Comparison of ENCODE assay signal across 10 cellular contexts in the genomic region with DNA sequence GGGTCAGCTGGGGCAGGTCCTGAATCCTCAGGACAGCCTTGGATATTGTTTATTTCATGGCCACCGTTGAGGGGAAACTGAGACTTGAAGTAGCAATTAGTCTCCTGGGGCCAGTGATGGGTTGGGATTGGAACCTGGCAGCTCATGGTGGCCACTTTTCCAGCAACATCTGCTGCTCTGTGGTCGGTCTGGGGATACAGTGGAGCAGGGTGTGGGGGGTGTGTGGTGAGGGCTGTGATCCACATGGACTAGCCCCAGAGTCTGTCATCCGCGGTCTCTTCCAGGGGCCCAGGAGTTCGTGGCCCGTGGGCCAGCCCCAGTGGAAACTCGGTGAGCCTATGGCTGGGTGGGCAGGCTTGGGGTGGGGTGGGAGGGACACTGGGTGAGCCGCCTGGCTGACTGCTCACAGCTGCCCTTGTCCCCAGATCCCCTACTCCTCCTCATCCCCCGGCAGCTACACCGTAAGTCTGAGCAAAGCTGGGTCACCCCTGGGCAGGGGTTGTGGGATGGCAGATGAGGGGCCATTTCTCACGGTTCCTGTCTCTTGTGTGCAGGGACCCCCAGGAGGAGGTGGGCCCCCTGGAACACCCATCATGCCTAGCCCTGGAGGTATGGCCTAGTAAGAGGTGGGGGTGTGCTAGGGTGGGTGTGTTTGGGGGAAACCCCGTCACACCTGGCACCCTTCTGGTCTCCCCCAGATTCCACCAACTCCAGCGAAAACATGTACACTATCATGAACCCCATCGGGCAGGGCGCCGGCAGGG. TPM values are rescaled to one million over a fixed set of nuclear protein-coding genes. Genes with fewer than 3 reads are reported as not detected.
A peak's percentile ranks its signal among the peaks of the same experiment; 100 is the strongest.
DNase-seq lines count a peak whose midpoint lies in the region; ATAC-seq and TF ChIP-seq lines count a peak whose summit lies in the region.
"Had no signal": no experiment of that assay in that cellular context is flagged by ENCODE, and none has a peak within 500 bp of the region (broad histone marks: within the 10 kb centered on the region; RNA-seq: fewer than 3 reads in every experiment).

No MANE protein-coding gene starts in this region.

- intact Hi-C loops in CD14-positive monocyte (cut with micrococcal nuclease): no loop called here

- peaks cover 16% of the 10 kb centered on the region; the same call in 1 of the 2 replicates for H3K27me3 ChIP-seq in MM.1S (replicated peaks; ENCODE audit: insufficient read depth, low read length)
- no peaks in the 10 kb centered on the region for H3K27me3 ChIP-seq in ectodermal cell (ENCODE audit: control insufficient read depth, insufficient read depth, low read length, poor library complexity, severe bottlenecking)
- no peaks in the 10 kb centered on the region for H3K27me3 ChIP-seq in osteoblast (ENCODE audit: insufficient read depth, low read length)

- no peak for ATAC-seq in GM21717 (IDR thresholded peaks at IDR 0.05; ENCODE audit: unreplicated experiment)

- H3K27ac ChIP-seq in MM.1S (ENCODE audit: low read length) (no peak overlapping the region), ectodermal cell (ENCODE audit: insufficient read depth, low read depth, low read length, poor library complexity, severe bottlenecking) (no peak overlapping the region), osteoblast (ENCODE audit: low read depth, low read length) (no peak overlapping the region)

- H3K4me2 ChIP-seq in MM.1S (ENCODE audit: low read depth, low read length): peak overlapping the region; percentile 47; the same call in 1 of the 2 replicates
- peak overlapping the region; percentile 45 for H3K4me2 ChIP-seq in osteoblast (ENCODE audit: insufficient read depth, low read length)

- WGBS in ectodermal cell, 2 experiments: 84 to 88% methylated on average over 15 to 16 of the region's 16 CpGs

- H3K36me3 ChIP-seq in MM.1S (replicated peaks; ENCODE audit: insufficient read depth, low read length) (no peaks in the 10 kb centered on the region), ectodermal cell (ENCODE audit: control insufficient read depth, insufficient read depth, low read length) (peaks cover 16% of the 10 kb centered on the region), osteoblast (ENCODE audit: insufficient read depth, low read length) (peaks cover 14% of the 10 kb centered on the region)

- H2AFZ ChIP-seq in MM.1S (ENCODE audit: low read length) (no peak overlapping the region), osteoblast (ENCODE audit: low read length) (no peak overlapping the region)

- peaks cover 24% of the 10 kb centered on the region for H3K4me1 Mint-ChIP-seq in CD14-positive monocyte

- no peak overlapping the region for H3K4me3 ChIP-seq in MM.1S (ENCODE audit: low read length)
- peak overlapping the region; percentile 26 for H3K4me3 ChIP-seq in ectodermal cell (ENCODE audit: insufficient read depth, low read depth, low read length)
- peak overlapping the region; percentile 51 for H3K4me3 ChIP-seq in osteoblast (ENCODE audit: insufficient read depth, low read length)

- peaks cover 0 to 5% (median 0%) of the 10 kb centered on the region in 7 donors for H3K9me3 Mint-ChIP-seq in CD14-positive monocyte

- TF ChIP-seq CTCF in CD14-positive monocyte (IDR thresholded peaks at IDR 0.05) (no peak), MM.1S (IDR thresholded peaks at IDR 0.05; ENCODE audit: low read length) (no peak), osteoblast (IDR thresholded peaks at IDR 0.05; ENCODE audit: extremely low read depth, low read depth, low read length) (no peak)

- H3K9me2 ChIP-seq in MM.1S (replicated peaks; ENCODE audit: insufficient read depth, low read length): no peaks in the 10 kb centered on the region

- H3K27me3 Mint-ChIP-seq in CD14-positive monocyte (ENCODE audit: low read depth in 3 of 3): peaks cover 21 to 52% (median 30%) of the 10 kb centered on the region in 3 donors

- H3K9me3 ChIP-seq in MM.1S (replicated peaks; ENCODE audit: insufficient read depth, low read length): no peaks in the 10 kb centered on the region
- H3K9me3 ChIP-seq in ectodermal cell (ENCODE audit: control insufficient read depth, low read length): no peaks in the 10 kb centered on the region
- H3K9me3 ChIP-seq in osteoblast (ENCODE audit: low read depth, low read length): no peaks in the 10 kb centered on the region

- peaks cover 4 to 22% of the 10 kb centered on the region in 2 donors for H3K36me3 Mint-ChIP-seq in CD14-positive monocyte

- peaks cover 4% of the 10 kb centered on the region; the same call in 1 of the 2 replicates for H3K4me1 ChIP-seq in MM.1S (ENCODE audit: low read length)
- H3K4me1 ChIP-seq in ectodermal cell (ENCODE audit: control insufficient read depth, insufficient read depth, low read length): peaks cover 64% of the 10 kb centered on the region
- H3K4me1 ChIP-seq in osteoblast (ENCODE audit: insufficient read depth, low read length): peaks cover 16% of the 10 kb centered on the region

- H3K27ac Mint-ChIP-seq in CD14-positive monocyte: peak overlapping the region in 1 of 7 donors; percentile 69

- no peaks in the 10 kb centered on the region for H3F3A ChIP-seq in MM.1S (ENCODE audit: insufficient read depth, low read length)

- peak overlapping the region; percentile 41 to 46 for H3K4me3 Mint-ChIP-seq in CD14-positive monocyte

- H3K79me2 ChIP-seq in MM.1S (ENCODE audit: low read length) (no peaks in the 10 kb centered on the region), osteoblast (ENCODE audit: insufficient read depth, low read length) (peaks cover 20% of the 10 kb centered on the region)

- DNase-seq in CD14-positive monocyte (ENCODE audit: low spot score) (no peak), MM.1S (no peak), osteoblast (ENCODE audit: insufficient read length, low spot score, missing footprints) (peak; percentile 84), NCI-H774 (lab: John Stamatoyannopoulos, UW) (no peak), HuH-7 (ENCODE audit: low spot score) (no peak)
- DNase-seq in activated naive CD4-positive, alpha-beta T cell treated with Interleukin-2 at 50 U/mL for 16 hours: no peak
- DNase-seq: aorta, NCI-H2029 treated with DMSO at 0.1 percent for 48 hours had no signal

- H4K20me1 ChIP-seq in MM.1S (ENCODE audit: insufficient read depth, low read length) (no peaks in the 10 kb centered on the region), osteoblast (ENCODE audit: insufficient read depth, low read length) (peaks cover 11% of the 10 kb centered on the region)

- H3K9ac ChIP-seq in MM.1S (ENCODE audit: low read length): no peak overlapping the region

RNA-seq across cellular contexts. Expression of a gene that starts 5.5 kb away (rescaled TPM):
- not detected for polyA plus RNA-seq in CD14-positive monocyte
- 362 TPM for polyA plus RNA-seq in ectodermal cell (2013, experiment 1 of 4)
- 333 TPM for polyA plus RNA-seq in ectodermal cell (2013, experiment 2 of 4)
- polyA plus RNA-seq in ectodermal cell (2013, experiment 3 of 4): 287 TPM
- polyA plus RNA-seq in ectodermal cell (2013, experiment 4 of 4): 316 TPM
- total RNA-seq in osteoblast: 7.7 and 8.0 TPM in 2 replicates

RNA-seq across cellular contexts. Expression of a gene that starts 13.3 kb away (rescaled TPM):
- 10 to 100 TPM; 38.5 to 48.3 TPM for polyA plus RNA-seq in CD14-positive monocyte
- 72.3 TPM for polyA plus RNA-seq in ectodermal cell (2013, experiment 1 of 4)
- polyA plus RNA-seq in ectodermal cell (2013, experiment 2 of 4): 58.6 TPM
- 62.9 TPM for polyA plus RNA-seq in ectodermal cell (2013, experiment 3 of 4)
- 70.4 TPM for polyA plus RNA-seq in ectodermal cell (2013, experiment 4 of 4)
- 77.8 and 90.8 TPM in 2 replicates for total RNA-seq in osteoblast

RNA-seq across cellular contexts. Expression of a gene that starts 35.0 kb away (rescaled TPM):
- 100 to 1,000 TPM; 416 to 581 TPM for polyA plus RNA-seq in CD14-positive monocyte
- not detected for polyA plus RNA-seq in ectodermal cell (2013, experiment 1 of 4)
- not detected for polyA plus RNA-seq in ectodermal cell (2013, experiment 2 of 4)
- polyA plus RNA-seq in ectodermal cell (2013, experiment 3 of 4): not detected
- not detected for polyA plus RNA-seq in ectodermal cell (2013, experiment 4 of 4)
- 0.88 and 1.1 TPM in 2 replicates for total RNA-seq in osteoblast

RNA-seq across cellular contexts. Expression of a gene that starts 46.5 kb away (rescaled TPM):
- polyA plus RNA-seq in CD14-positive monocyte: not detected
- 1.3 TPM for polyA plus RNA-seq in ectodermal cell (2013, experiment 1 of 4)
- polyA plus RNA-seq in ectodermal cell (2013, experiment 2 of 4): 0.78 TPM
- 1.0 TPM for polyA plus RNA-seq in ectodermal cell (2013, experiment 3 of 4)
- 0.77 TPM for polyA plus RNA-seq in ectodermal cell (2013, experiment 4 of 4)
- total RNA-seq in osteoblast: 61.6 and 74.2 TPM in 2 replicates
